Comparison of ENCODE assay signal across 16 cellular contexts in genomic region chr9:16271967-16272366, GRCh38.
A peak's percentile ranks its signal among the peaks of the same experiment; 100 is the strongest.
DNase-seq lines count a peak whose midpoint lies in the region; ATAC-seq and TF ChIP-seq lines count a peak whose summit lies in the region.
"Had no signal": no experiment of that assay in that cellular context is flagged by ENCODE, and none has a peak within 500 bp of the region (broad histone marks: within the 10 kb centered on the region; RNA-seq: fewer than 3 reads in every experiment).

No MANE protein-coding gene starts in this region.

- H3K4me3 ChIP-seq in GM12865 (ENCODE audit: low read depth, low read length) (no peak overlapping the region), coronary artery (no peak overlapping the region)
- H3K4me3 ChIP-seq: GM23248, HAP-1 had no signal

- H3K4me1 Mint-ChIP-seq in H9: peaks cover 21% of the 10 kb centered on the region in 2 experiments
- H3K4me1 Mint-ChIP-seq: CD14-positive monocyte had no signal

- H4K20me1 ChIP-seq in H9 (ENCODE audit: control insufficient read depth, insufficient read depth, insufficient read length): no peaks in the 10 kb centered on the region

- H4K91ac ChIP-seq in H9 (ENCODE audit: insufficient read length, low read depth, low read length): no peak overlapping the region

- no peak overlapping the region for H2BK20ac ChIP-seq in H9 (ENCODE audit: low read depth, low read length, poor library complexity, severe bottlenecking)

- H3K9me3 Mint-ChIP-seq in H9: no peaks in the 10 kb centered on the region
- H3K9me3 Mint-ChIP-seq: HFFc6 had no signal

- H2BK5ac ChIP-seq in H9 (ENCODE audit: insufficient read length, low read length): no peak overlapping the region

- no peak overlapping the region for H3K18ac ChIP-seq in H9 (ENCODE audit: insufficient read length, low read depth, low read length)

- no peaks in the 10 kb centered on the region for H3K4me1 ChIP-seq in H9 (ENCODE audit: insufficient read depth, low read length)
- H3K4me1 ChIP-seq: HAP-1 had no signal

- H3K27ac ChIP-seq in H9 (ENCODE audit: insufficient read length, low read depth, low read length) (no peak overlapping the region), coronary artery (no peak overlapping the region)
- H3K27ac ChIP-seq: GM23248 had no signal

- no peaks in the 10 kb centered on the region; the same call in 1 of the 2 replicates for H3K27me3 Mint-ChIP-seq in H9 (ENCODE audit: low read depth)
- H3K27me3 Mint-ChIP-seq: CD4-positive, alpha-beta memory T cell had no signal

- H2AK5ac ChIP-seq in H9 (ENCODE audit: insufficient read length, low read length): no peak overlapping the region

- H3K9me3 ChIP-seq in H9 (ENCODE audit: control insufficient read depth, low read depth, low read length): no peaks in the 10 kb centered on the region
- H3K9me3 ChIP-seq: HAP-1 had no signal

- TF ChIP-seq CTCF in GM12865 (IDR thresholded peaks at IDR 0.05; ENCODE audit: insufficient read depth, low read depth, low read length, missing control alignments) (no peak), H9 (conservative IDR thresholded peaks at IDR 0.05) (no peak), coronary artery (IDR thresholded peaks at IDR 0.05) (no peak)

- no peak overlapping the region for H3K4ac ChIP-seq in H9 (ENCODE audit: low read depth, low read length)

- no peak overlapping the region for H3K4me2 ChIP-seq in H9 (ENCODE audit: insufficient read depth, insufficient read length, low read length)

- no peak overlapping the region for H3K9ac ChIP-seq in H9 (ENCODE audit: extremely low read depth, insufficient read length, low read length)
- H3K9ac ChIP-seq: GM23248 had no signal

- no peak overlapping the region for H3K4me3 Mint-ChIP-seq in H9
- H3K4me3 Mint-ChIP-seq: CD14-positive monocyte, HFFc6 had no signal

- DNase-seq in GM12865 (ENCODE audit: low read depth): peak; percentile 55
- DNase-seq in H9: peak; percentile 2
- peak; percentile 50 for DNase-seq in myocyte (ENCODE audit: low read depth)
- no peak for DNase-seq in activated naive CD4-positive, alpha-beta T cell treated with Interleukin-2 at 50 U/mL for 16 hours
- no peak for DNase-seq in coronary artery (ENCODE audit: low spot score)
- DNase-seq: Calu3; CD4-positive, alpha-beta memory T cell; COR-L47; DMS53; DMS79 treated with DMSO at 0.1 percent for 48 hours; GF-D8; GM23248; HFFc6 had no signal

- no peak overlapping the region for H2AFZ ChIP-seq in H9 (ENCODE audit: low read length)
- H2AFZ ChIP-seq: GM23248 had no signal

- ATAC-seq in GM18858 (IDR thresholded peaks at IDR 0.05; ENCODE audit: unreplicated experiment): no peak

- no peak overlapping the region for H3K23ac ChIP-seq in H9 (ENCODE audit: insufficient read length, low read depth, low read length)

- no peak overlapping the region for H3T11ph ChIP-seq in H9 (ENCODE audit: low read length)

- no peak overlapping the region for H4K8ac ChIP-seq in H9 (replicated peaks; ENCODE audit: insufficient read length, low read depth, low read length)

- H4K5ac ChIP-seq in H9 (ENCODE audit: insufficient read length, low read depth, low read length): no peak overlapping the region

- no peak overlapping the region; a peak in 1 of 7 replicates for H3K27ac Mint-ChIP-seq in H9
- H3K27ac Mint-ChIP-seq: CD14-positive monocyte; CD4-positive, alpha-beta memory T cell; HFFc6 had no signal

- H3K79me2 ChIP-seq in H9 (ENCODE audit: insufficient read depth, low read length): no peaks in the 10 kb centered on the region

- no peaks in the 10 kb centered on the region for H3K79me1 ChIP-seq in H9 (ENCODE audit: insufficient read depth, low read depth, low read length, poor library complexity, severe bottlenecking)

- H3K56ac ChIP-seq in H9 (ENCODE audit: insufficient read length, low read depth, low read length): no peak overlapping the region

- H2BK120ac ChIP-seq in H9 (ENCODE audit: low read depth, low read length, poor library complexity, severe bottlenecking): no peak overlapping the region

- H3K36me3 Mint-ChIP-seq in H9 (ENCODE audit: insufficient read depth in 1 of 3, low read depth in 3 of 3): no peaks in the 10 kb centered on the region
- H3K36me3 Mint-ChIP-seq: CD14-positive monocyte; CD4-positive, alpha-beta memory T cell had no signal

- H3K23me2 ChIP-seq in H9 (ENCODE audit: insufficient read length, low read depth, low read length, poor library complexity, severe bottlenecking): no peaks in the 10 kb centered on the region

- H2BK15ac ChIP-seq in H9 (ENCODE audit: low read depth, low read length): no peak overlapping the region

- H2BK12ac ChIP-seq in H9 (ENCODE audit: insufficient read length, low read depth, low read length): no peak overlapping the region

- no CpG with 5 or more reads among the region's 9 CpGs for WGBS in H9 (ENCODE audit: extremely low coverage, insufficient read length, low lambda C conversion rate)

- H3K27me3 ChIP-seq in H9 (ENCODE audit: insufficient read depth, low read length): no peaks in the 10 kb centered on the region

- no peak overlapping the region for H3K14ac ChIP-seq in H9 (ENCODE audit: insufficient read depth, low read length)

Comparison
In these comparisons a context has a peak if more than half of its experiments do, and no peak if none do; other contexts are left out.
1. DNase-seq: peak in GM12865 (single experiment), H9 (single experiment) and myocyte (single experiment); none in activated naive CD4-positive, alpha-beta T cell treated with Interleukin-2 at 50 U/mL for 16 hours (single experiment) and coronary artery (single experiment).